In the genomic region with DNA sequence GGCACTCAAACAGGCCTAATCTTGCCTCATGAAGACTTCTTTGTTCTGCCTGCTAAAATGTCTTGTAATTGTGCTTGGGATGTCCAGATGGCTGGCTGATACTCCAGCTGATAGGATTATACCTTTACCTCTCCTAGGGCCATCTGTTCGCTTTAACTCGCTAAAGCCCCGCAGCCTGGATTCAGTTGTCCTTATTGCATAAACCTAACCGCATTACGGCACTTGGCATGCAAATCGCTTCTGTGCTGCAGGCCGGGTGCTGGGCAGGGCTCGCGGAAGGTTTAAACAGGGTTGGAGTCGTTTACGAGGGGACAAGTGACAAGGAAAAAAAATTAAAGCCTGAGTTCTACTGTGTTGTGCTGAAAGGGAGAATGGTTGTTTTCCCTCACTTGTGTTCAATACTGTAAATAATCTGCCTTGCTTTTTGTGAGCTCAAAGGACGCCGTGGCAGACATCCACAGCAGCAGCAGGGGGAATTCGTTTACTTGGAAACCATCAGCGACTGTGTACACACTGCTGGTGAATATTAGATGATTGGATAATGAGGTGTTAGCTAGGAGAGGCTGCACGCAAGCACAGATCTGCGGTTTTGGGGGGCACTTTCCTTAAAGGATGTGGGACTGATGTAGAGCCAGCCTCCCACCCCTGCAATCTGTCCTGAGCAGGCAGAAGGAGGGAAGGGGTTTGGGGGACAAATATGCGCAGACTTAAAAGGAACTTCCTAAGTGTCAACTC, we compare ENCODE assay signal across 9 cellular contexts.
DNase-seq lines count a peak whose midpoint lies in the region.
"Had no signal": no experiment of that assay in that cellular context is flagged by ENCODE, and none has a peak within 500 bp of the region (broad histone marks: within the 10 kb centered on the region; RNA-seq: fewer than 3 reads in every experiment).

No MANE protein-coding gene starts in this region.

- H3K4me3 ChIP-seq in ectodermal cell (ENCODE audit: insufficient read depth, low read depth, low read length), result no peak overlapping the region

- H3K9me3 ChIP-seq in ectodermal cell (ENCODE audit: control insufficient read depth, low read length), result no peaks in the 10 kb centered on the region

- H3K4me1 ChIP-seq in ectodermal cell (ENCODE audit: control insufficient read depth, insufficient read depth, low read length), result peaks cover 23% of the 10 kb centered on the region

- WGBS in ectodermal cell, 2 experiments, result 63 to 64% methylated on average over 18 of the region's 18 CpGs

- H3K27me3 ChIP-seq in ectodermal cell (ENCODE audit: control insufficient read depth, insufficient read depth, low read length, poor library complexity, severe bottlenecking), result no peaks in the 10 kb centered on the region

- H3K27ac ChIP-seq in ectodermal cell (ENCODE audit: insufficient read depth, low read depth, low read length, poor library complexity, severe bottlenecking), result peak overlapping the region; percentile 74

- H3K36me3 ChIP-seq in ectodermal cell (ENCODE audit: control insufficient read depth, insufficient read depth, low read length), result no peaks in the 10 kb centered on the region

- DNase-seq in GF-D8 (lab: John Stamatoyannopoulos, UW) (peak; percentile 86), NCI-H345 (lab: John Stamatoyannopoulos, UW) (peak; percentile 82), retina (peak; percentile 74), germinal center (ENCODE audit: low spot score) (no peak), NCI-H1048 (lab: John Stamatoyannopoulos, UW) (no peak)
- DNase-seq in stimulated activated CD4-positive, alpha-beta T cell treated with anti-CD3 and anti-CD28 coated beads, Interleukin-12 subunit alpha, Interleukin-12 subunit beta, amount 100 ng/mL, for 4 hours, result no peak
- DNase-seq: central memory CD4-positive, alpha-beta T cell; nucleus accumbens had no signal

Comparison
In these comparisons a context has a peak if more than half of its experiments do, and no peak if none do; other contexts are left out.
1. DNase-seq: peak in GF-D8 (single experiment), NCI-H345 (single experiment) and retina (single experiment); none in germinal center (single experiment), NCI-H1048 (single experiment) and stimulated activated CD4-positive, alpha-beta T cell treated with anti-CD3 and anti-CD28 coated beads, Interleukin-12 subunit alpha, Interleukin-12 subunit beta, amount 100 ng/mL, for 4 hours (single experiment).